Comparison of ENCODE assay signal across 30 cellular contexts in genomic region chr5:133777951-133778350, GRCh38.
"Had no signal": no experiment of that assay in that cellular context is flagged by ENCODE, and none has a peak within 500 bp of the region (broad histone marks: within the 10 kb centered on the region; RNA-seq: fewer than 3 reads in every experiment).

No MANE protein-coding gene starts in this region.

- H3K36me3 Mint-ChIP-seq: naive thymus-derived CD8-positive, alpha-beta T cell; natural killer cell treated with Interleukin-12 subunit alpha and Interleukin-12 subunit beta and Interleukin-15 and Interleukin-18, amount 100 ng/mL, for 72 hours; stimulated activated effector memory CD8-positive, alpha-beta T cell treated with anti-CD3 and anti-CD28 coated beads, Interleukin-12 subunit alpha, Interleukin-12 subunit beta, amount 100 ng/mL, for 72 hours; stimulated activated naive B cell treated with anti-CD40 and anti-IgM and Interleukin-4, amounts not matched to agents 10 μg/mL and 1 μg/mL and 100 μg/mL, for 72 hours had no signal

- H3K9me3 ChIP-seq: neutrophil, ovary, psoas muscle, right lobe of liver, sigmoid colon, stomach, thoracic aorta, thyroid gland, tibial nerve, upper lobe of right lung, uterus had no signal

- H3K9me3 Mint-ChIP-seq: naive thymus-derived CD8-positive, alpha-beta T cell; natural killer cell treated with Interleukin-12 subunit alpha and Interleukin-12 subunit beta and Interleukin-15 and Interleukin-18, amount 100 ng/mL, for 72 hours; nephron progenitor cell; neural crest cell; stimulated activated effector memory CD8-positive, alpha-beta T cell treated with anti-CD3 and anti-CD28 coated beads, Interleukin-12 subunit alpha, Interleukin-12 subunit beta, amount 100 ng/mL, for 72 hours; stimulated activated naive B cell treated with anti-CD40 and anti-IgM and Interleukin-4, amounts not matched to agents 10 μg/mL and 1 μg/mL and 100 μg/mL, for 72 hours; stimulated activated naive CD8-positive, alpha-beta T cell treated with anti-CD3 and anti-CD28 coated beads, Interleukin-15, Interleukin-2, amounts not matched to agents 100 ng/mL and 50 ng/mL, for 24 hours had no signal

- DNase-seq: naive thymus-derived CD8-positive, alpha-beta T cell; nephron progenitor cell; nucleus accumbens; ovary; posterior cingulate gyrus; psoas muscle; right cardiac atrium; right lobe of liver; sigmoid colon; small intestine; stimulated activated CD4-positive, alpha-beta T cell treated with anti-CD3 and anti-CD28 coated beads, Interleukin-15, amount 100 ng/mL, for 24 hours; stimulated activated CD4-positive, alpha-beta T cell treated with anti-CD3 and anti-CD28 coated beads, Interleukin-2, amount 100 ng/mL, for 24 hours; stimulated activated CD4-positive, alpha-beta T cell treated with anti-CD3 and anti-CD28 coated beads, Interleukin-2, amount 100 ng/mL, for 48 hours; stimulated activated CD4-positive, alpha-beta T cell treated with anti-CD3 and anti-CD28 coated beads, Interleukin-4, amount 100 ng/mL, for 24 hours; stimulated activated naive B cell treated with anti-CD40 and anti-IgM and Interleukin-4, amounts not matched to agents 10 μg/mL and 1 μg/mL and 100 μg/mL, for 72 hours; stimulated activated naive CD4-positive, alpha-beta T cell treated with Interleukin-2 at 50 U/mL for 16 hours; stomach; thyroid gland; trophoblast cell; upper lobe of right lung; uterus had no signal

- H3K4me3 ChIP-seq: ovary, psoas muscle, right lobe of liver, sigmoid colon, stomach, thoracic aorta, thyroid gland, tibial nerve, upper lobe of right lung, uterus had no signal

- H3K4me1 ChIP-seq: parathyroid adenoma, right lobe of liver, sigmoid colon, stomach, thyroid gland, tibial nerve, upper lobe of right lung, uterus had no signal

- H3K27ac Mint-ChIP-seq: naive thymus-derived CD8-positive, alpha-beta T cell; natural killer cell treated with Interleukin-12 subunit alpha and Interleukin-12 subunit beta and Interleukin-15 and Interleukin-18, amount 100 ng/mL, for 72 hours; nephron progenitor cell; progenitor cell of endocrine pancreas; stimulated activated effector memory CD8-positive, alpha-beta T cell treated with anti-CD3 and anti-CD28 coated beads, Interleukin-12 subunit alpha, Interleukin-12 subunit beta, amount 100 ng/mL, for 72 hours; stimulated activated naive B cell treated with anti-CD40 and anti-IgM and Interleukin-4, amounts not matched to agents 10 μg/mL and 1 μg/mL and 100 μg/mL, for 72 hours; stimulated activated naive CD8-positive, alpha-beta T cell treated with anti-CD3 and anti-CD28 coated beads, Interleukin-15, Interleukin-2, amounts not matched to agents 100 ng/mL and 50 ng/mL, for 24 hours had no signal

- H3K4me3 Mint-ChIP-seq: naive thymus-derived CD8-positive, alpha-beta T cell; natural killer cell treated with Interleukin-12 subunit alpha and Interleukin-12 subunit beta and Interleukin-15 and Interleukin-18, amount 100 ng/mL, for 72 hours; nephron progenitor cell; neural crest cell; stimulated activated effector memory CD8-positive, alpha-beta T cell treated with anti-CD3 and anti-CD28 coated beads, Interleukin-12 subunit alpha, Interleukin-12 subunit beta, amount 100 ng/mL, for 72 hours; stimulated activated naive B cell treated with anti-CD40 and anti-IgM and Interleukin-4, amounts not matched to agents 10 μg/mL and 1 μg/mL and 100 μg/mL, for 72 hours; stimulated activated naive CD8-positive, alpha-beta T cell treated with anti-CD3 and anti-CD28 coated beads, Interleukin-15, Interleukin-2, amounts not matched to agents 100 ng/mL and 50 ng/mL, for 24 hours had no signal

- H3K27me3 Mint-ChIP-seq: naive thymus-derived CD8-positive, alpha-beta T cell; stimulated activated naive B cell treated with anti-CD40 and anti-IgM and Interleukin-4, amounts not matched to agents 10 μg/mL and 1 μg/mL and 100 μg/mL, for 72 hours; stimulated activated naive CD8-positive, alpha-beta T cell treated with anti-CD3 and anti-CD28 coated beads, Interleukin-15, Interleukin-2, amounts not matched to agents 100 ng/mL and 50 ng/mL, for 24 hours had no signal

- H3K9ac ChIP-seq: parathyroid adenoma had no signal

- ATAC-seq: naive thymus-derived CD8-positive, alpha-beta T cell; natural killer cell treated with Interleukin-12 subunit alpha and Interleukin-12 subunit beta and Interleukin-15 and Interleukin-18, amount 100 ng/mL, for 72 hours; psoas muscle; right cardiac atrium; right lobe of liver; stimulated activated effector memory CD8-positive, alpha-beta T cell treated with anti-CD3 and anti-CD28 coated beads, Interleukin-12 subunit alpha, Interleukin-12 subunit beta, amount 100 ng/mL, for 72 hours; stimulated activated naive B cell treated with anti-CD40 and anti-IgM and Interleukin-4, amounts not matched to agents 10 μg/mL and 1 μg/mL and 100 μg/mL, for 72 hours; upper lobe of right lung had no signal

- H3K27me3 ChIP-seq: neutrophil, ovary, right lobe of liver, sigmoid colon, stomach, thyroid gland, tibial nerve, upper lobe of right lung, uterus had no signal

- H3K4me1 Mint-ChIP-seq: naive thymus-derived CD8-positive, alpha-beta T cell; neural crest cell; stimulated activated effector memory CD8-positive, alpha-beta T cell treated with anti-CD3 and anti-CD28 coated beads, Interleukin-12 subunit alpha, Interleukin-12 subunit beta, amount 100 ng/mL, for 72 hours had no signal

- H3K36me3 ChIP-seq: neutrophil, ovary, right lobe of liver, sigmoid colon, stomach, thoracic aorta, thyroid gland, tibial nerve, upper lobe of right lung, uterus had no signal

- H3K27ac ChIP-seq: neutrophil, ovary, parathyroid adenoma, psoas muscle, right lobe of liver, sigmoid colon, stomach, thoracic aorta, thyroid gland, tibial nerve, upper lobe of right lung, uterus had no signal
